In the genomic region with DNA sequence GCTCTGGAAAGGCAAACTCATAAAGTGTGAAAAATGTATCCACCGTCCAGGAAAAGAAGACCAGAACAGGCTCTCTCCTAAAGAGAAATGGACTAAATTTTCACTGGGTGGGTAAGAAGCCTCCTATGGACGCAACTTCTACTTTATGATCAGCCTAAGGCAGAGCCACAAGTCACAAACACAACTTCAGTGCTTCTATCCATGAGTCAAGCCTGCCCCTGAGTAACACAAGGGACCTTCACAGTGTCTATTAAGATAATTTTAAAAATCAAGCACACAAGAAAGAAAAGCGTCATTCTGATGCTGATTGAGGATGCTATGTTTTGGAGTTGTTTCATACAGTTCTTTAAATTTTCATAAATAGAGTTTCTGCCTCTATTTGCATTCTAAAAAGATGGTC, we compare ENCODE assay signal across 17 cellular contexts.
DNase-seq lines count a peak whose midpoint lies in the region; ATAC-seq and TF ChIP-seq lines count a peak whose summit lies in the region.
"Had no signal": no experiment of that assay in that cellular context is flagged by ENCODE, and none has a peak within 500 bp of the region (broad histone marks: within the 10 kb centered on the region; RNA-seq: fewer than 3 reads in every experiment).

No MANE protein-coding gene starts in this region.

- no peak for TF ChIP-seq CTCF in neural progenitor cell (IDR thresholded peaks at IDR 0.05)
- TF ChIP-seq CTCF in GM10266 (IDR thresholded peaks at IDR 0.05; ENCODE audit: control insufficient read depth, insufficient read depth, low read depth, missing control alignments) = no peak
- TF ChIP-seq CTCF in coronary artery (IDR thresholded peaks at IDR 0.05) = no peak

- H3K36me3 Mint-ChIP-seq in activated T-cell treated with anti-CD3 and anti-CD28 coated beads, Interleukin-2, amount 50 U/mL, for 24 hours (ENCODE audit: low read depth) = no peaks in the 10 kb centered on the region
- H3K36me3 Mint-ChIP-seq in activated T-helper 17 cell treated with anti-CD3 and anti-CD28 coated beads, Interleukin-2, amount 50 U/mL, for 72 hours (ENCODE audit: low read depth) = no peaks in the 10 kb centered on the region
- no peaks in the 10 kb centered on the region for H3K36me3 Mint-ChIP-seq in neural progenitor cell
- H3K36me3 Mint-ChIP-seq: CD14-positive monocyte had no signal

- H3K79me2 ChIP-seq in neural progenitor cell (ENCODE audit: low read depth) = no peaks in the 10 kb centered on the region

- H3K9me3 ChIP-seq in HUES64 (ENCODE audit: insufficient read depth, low read depth, low read length) (no peaks in the 10 kb centered on the region), neural progenitor cell (ENCODE audit: low read depth) (no peaks in the 10 kb centered on the region)
- H3K9me3 ChIP-seq: A549 had no signal

- H3K36me3 ChIP-seq in HUES64 (ENCODE audit: insufficient read depth, low read length) (no peaks in the 10 kb centered on the region), neural progenitor cell (no peaks in the 10 kb centered on the region)

- H3F3A ChIP-seq in neural progenitor cell (ENCODE audit: low read depth) = peaks cover 7% of the 10 kb centered on the region

- 47% methylated on average over 2 of the region's 3 CpGs for WGBS in HUES64

- H3K27ac ChIP-seq in HUES64 (ENCODE audit: low read depth, low read length) (peak overlapping the region; percentile 88), neural progenitor cell (no peak overlapping the region), coronary artery (no peak overlapping the region)
- H3K27ac ChIP-seq: A549, KMS-11 had no signal

- no peak for DNase-seq in activated T-cell treated with anti-CD3 and anti-CD28 coated beads, Interleukin-2, amount 50 U/mL, for 24 hours
- DNase-seq in activated T-cell treated with anti-CD3 and anti-CD28 coated beads for 4 hours (no peak), neural progenitor cell (ENCODE audit: low spot score) (no peak), GM10266 (ENCODE audit: extremely low spot score) (no peak), coronary artery (ENCODE audit: low spot score) (no peak)
- DNase-seq: HFFc6, IMR-90, NCI-H1694, OCI-M1 had no signal

- H3K4me2 ChIP-seq in neural progenitor cell = peak overlapping the region; percentile 40
- H3K4me2 ChIP-seq: A549, KMS-11 had no signal

- H3K27ac Mint-ChIP-seq in activated T-cell treated with anti-CD3 and anti-CD28 coated beads, Interleukin-2, amount 50 U/mL, for 24 hours = peak overlapping the region; percentile 94
- peak overlapping the region; percentile 96 for H3K27ac Mint-ChIP-seq in activated T-helper 17 cell treated with anti-CD3 and anti-CD28 coated beads, Interleukin-2, amount 50 U/mL, for 72 hours
- H3K27ac Mint-ChIP-seq in neural progenitor cell = no peak overlapping the region
- H3K27ac Mint-ChIP-seq: B cell, CD14-positive monocyte, HFFc6 had no signal

- H3K9ac ChIP-seq in HUES64 (ENCODE audit: low read depth, low read length) = no peak overlapping the region
- no peak overlapping the region for H3K9ac ChIP-seq in neural progenitor cell
- H3K9ac ChIP-seq: KMS-11 had no signal

- no peaks in the 10 kb centered on the region for H4K20me1 ChIP-seq in neural progenitor cell (ENCODE audit: low read depth)

- ATAC-seq in activated T-helper 17 cell treated with anti-CD3 and anti-CD28 coated beads, Interleukin-2, amount 50 U/mL, for 72 hours (replicated peaks) = no peak
- no peak for ATAC-seq in GM21526 (IDR thresholded peaks at IDR 0.05; ENCODE audit: low FRiP score, unreplicated experiment)

- H3K4me3 ChIP-seq in HUES64 (ENCODE audit: low read length) (no peak overlapping the region), neural progenitor cell (no peak overlapping the region), coronary artery (no peak overlapping the region)
- H3K4me3 ChIP-seq: A549 had no signal

- no peaks in the 10 kb centered on the region for H3K27me3 ChIP-seq in HUES64 (ENCODE audit: insufficient read depth, low read length)
- peaks cover 55% of the 10 kb centered on the region for H3K27me3 ChIP-seq in neural progenitor cell

- peaks cover 8% of the 10 kb centered on the region for H3K9me3 Mint-ChIP-seq in activated T-cell treated with anti-CD3 and anti-CD28 coated beads, Interleukin-2, amount 50 U/mL, for 24 hours
- H3K9me3 Mint-ChIP-seq in activated T-helper 17 cell treated with anti-CD3 and anti-CD28 coated beads, Interleukin-2, amount 50 U/mL, for 72 hours = peaks cover 8% of the 10 kb centered on the region
- H3K9me3 Mint-ChIP-seq in neural progenitor cell = no peaks in the 10 kb centered on the region
- H3K9me3 Mint-ChIP-seq: HFFc6 had no signal

- H3K4me1 Mint-ChIP-seq in activated T-cell treated with anti-CD3 and anti-CD28 coated beads, Interleukin-2, amount 50 U/mL, for 24 hours (ENCODE audit: low read depth) = peaks cover 27% of the 10 kb centered on the region
- H3K4me1 Mint-ChIP-seq in activated T-helper 17 cell treated with anti-CD3 and anti-CD28 coated beads, Interleukin-2, amount 50 U/mL, for 72 hours = peaks cover 14% of the 10 kb centered on the region
- H3K4me1 Mint-ChIP-seq in neural progenitor cell = peaks cover 13% of the 10 kb centered on the region
- H3K4me1 Mint-ChIP-seq: CD14-positive monocyte had no signal

- H3K4me1 ChIP-seq in HUES64 (ENCODE audit: insufficient read depth, low read length) (peaks cover 16% of the 10 kb centered on the region), neural progenitor cell (peaks cover 10% of the 10 kb centered on the region)
- H3K4me1 ChIP-seq: A549 had no signal

- no peak overlapping the region for H3K4me3 Mint-ChIP-seq in activated T-cell treated with anti-CD3 and anti-CD28 coated beads, Interleukin-2, amount 50 U/mL, for 24 hours
- peak overlapping the region; percentile 72 for H3K4me3 Mint-ChIP-seq in activated T-helper 17 cell treated with anti-CD3 and anti-CD28 coated beads, Interleukin-2, amount 50 U/mL, for 72 hours
- H3K4me3 Mint-ChIP-seq in neural progenitor cell = no peak overlapping the region
- H3K4me3 Mint-ChIP-seq: B cell, CD14-positive monocyte, H9, HFFc6 had no signal

- no peaks in the 10 kb centered on the region for H3K27me3 Mint-ChIP-seq in activated T-cell treated with anti-CD3 and anti-CD28 coated beads, Interleukin-2, amount 50 U/mL, for 24 hours
- H3K27me3 Mint-ChIP-seq in activated T-helper 17 cell treated with anti-CD3 and anti-CD28 coated beads, Interleukin-2, amount 50 U/mL, for 72 hours = no peaks in the 10 kb centered on the region
- H3K27me3 Mint-ChIP-seq in neural progenitor cell (ENCODE audit: insufficient read depth, low read depth) = peaks cover 3% of the 10 kb centered on the region
- H3K27me3 Mint-ChIP-seq: B cell had no signal

- H2AFZ ChIP-seq in neural progenitor cell (replicated peaks) = no peak overlapping the region
